Comparison of ENCODE assay signal across 16 cellular contexts in the genomic region with DNA sequence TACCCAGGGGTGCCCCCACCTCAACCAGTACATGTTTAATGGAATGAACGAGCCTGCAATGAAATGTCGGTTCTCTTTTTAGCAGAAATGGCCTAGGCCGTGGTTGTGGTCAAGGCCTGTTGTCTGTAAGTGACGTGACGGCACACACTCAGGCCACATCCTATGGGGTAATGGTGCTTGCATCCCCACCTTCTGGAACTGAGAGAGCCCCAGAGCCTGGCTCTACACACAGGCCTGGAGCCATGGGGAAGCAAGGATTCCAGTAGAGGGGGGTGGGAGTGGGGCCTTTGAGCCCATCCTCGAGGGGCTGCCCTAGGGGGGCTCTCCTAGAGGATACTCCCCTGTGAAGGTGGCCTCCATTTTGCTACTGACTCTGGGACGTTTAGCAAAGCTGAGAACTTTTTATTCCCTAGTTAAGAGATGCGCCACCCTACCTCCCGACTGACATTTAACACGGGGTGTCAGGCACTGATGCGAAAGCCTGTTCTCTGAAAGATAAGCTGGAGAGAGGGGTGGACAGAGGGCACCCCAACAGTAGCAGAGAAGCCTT. TPM values are rescaled to one million over a fixed set of nuclear protein-coding genes. Genes with fewer than 3 reads are reported as not detected.
DNase-seq lines count a peak whose midpoint lies in the region; ATAC-seq, FAIRE-seq and TF ChIP-seq lines count a peak whose summit lies in the region.
"Had no signal": no experiment of that assay in that cellular context is flagged by ENCODE, and none has a peak within 500 bp of the region (broad histone marks: within the 10 kb centered on the region; RNA-seq: fewer than 3 reads in every experiment).

No MANE protein-coding gene starts in this region.

- no peaks in the 10 kb centered on the region for H3K27me3 ChIP-seq in HL-60 (ENCODE audit: insufficient read depth, poor library complexity, severe bottlenecking)
- H3K27me3 ChIP-seq: tibial artery had no signal

- H3K27ac ChIP-seq in HL-60 (replicated peaks), result peak overlapping the region; percentile 69
- H3K27ac ChIP-seq: RWPE1, tibial artery had no signal

- H3K36me3 Mint-ChIP-seq in activated CD4-positive, alpha-beta T cell treated with anti-CD3 and anti-CD28 coated beads, Interleukin-2, amount 10 ng/mL, durations not matched to agents 7 days and 5 days (ENCODE audit: low read depth), result peaks cover 3% of the 10 kb centered on the region
- H3K36me3 Mint-ChIP-seq in central memory CD8-positive, alpha-beta T cell (ENCODE audit: insufficient read depth), result peaks cover 4% of the 10 kb centered on the region
- H3K36me3 Mint-ChIP-seq in stimulated activated effector memory CD8-positive, alpha-beta T cell treated with anti-CD3 and anti-CD28 coated beads, Interleukin-12 subunit alpha, Interleukin-12 subunit beta, amount 100 ng/mL, for 72 hours, result peaks cover 25% of the 10 kb centered on the region

- peaks cover 41% of the 10 kb centered on the region for H3K4me1 Mint-ChIP-seq in activated CD4-positive, alpha-beta T cell treated with anti-CD3 and anti-CD28 coated beads, Interleukin-2, amount 10 ng/mL, durations not matched to agents 7 days and 5 days
- peaks cover 77% of the 10 kb centered on the region for H3K4me1 Mint-ChIP-seq in central memory CD8-positive, alpha-beta T cell
- H3K4me1 Mint-ChIP-seq in stimulated activated effector memory CD8-positive, alpha-beta T cell treated with anti-CD3 and anti-CD28 coated beads, Interleukin-12 subunit alpha, Interleukin-12 subunit beta, amount 100 ng/mL, for 72 hours, result peaks cover 86% of the 10 kb centered on the region

- ATAC-seq in central memory CD8-positive, alpha-beta T cell (replicated peaks; ENCODE audit: extremely low read depth, poor library complexity, severe bottlenecking), result peak; percentile 45
- ATAC-seq in stimulated activated effector memory CD8-positive, alpha-beta T cell treated with anti-CD3 and anti-CD28 coated beads, Interleukin-12 subunit alpha, Interleukin-12 subunit beta, amount 100 ng/mL, for 72 hours, result peak; percentile 80

- peaks cover 10% of the 10 kb centered on the region for H3K27me3 Mint-ChIP-seq in activated CD4-positive, alpha-beta T cell treated with anti-CD3 and anti-CD28 coated beads, Interleukin-2, amount 10 ng/mL, durations not matched to agents 7 days and 5 days
- no peaks in the 10 kb centered on the region for H3K27me3 Mint-ChIP-seq in central memory CD8-positive, alpha-beta T cell

- H3K27ac Mint-ChIP-seq in activated CD4-positive, alpha-beta T cell treated with anti-CD3 and anti-CD28 coated beads, Interleukin-2, amount 10 ng/mL, durations not matched to agents 7 days and 5 days, result peak overlapping the region; percentile 38
- H3K27ac Mint-ChIP-seq in central memory CD8-positive, alpha-beta T cell (ENCODE audit: low read depth), result peak overlapping the region; percentile 70
- H3K27ac Mint-ChIP-seq in stimulated activated effector memory CD8-positive, alpha-beta T cell treated with anti-CD3 and anti-CD28 coated beads, Interleukin-12 subunit alpha, Interleukin-12 subunit beta, amount 100 ng/mL, for 72 hours, result peak overlapping the region; percentile 97
- H3K27ac Mint-ChIP-seq: H9 had no signal

- no peak for DNase-seq in activated CD4-positive, alpha-beta T cell treated with anti-CD3 and anti-CD28 coated beads, Interleukin-2, amount 10 ng/mL, durations not matched to agents 7 days and 5 days
- DNase-seq in activated CD4-positive, alpha-beta T cell treated with anti-CD3 and anti-CD28 coated beads, Interleukin-2, amount 50 U/mL, for 4 hours, result no peak
- DNase-seq in HL-60 (ENCODE audit: low read depth in 1 of 2, low spot score in 1 of 2) (peak in 1 of 2 experiments; percentile 88), D721Med (ENCODE audit: insufficient read length, low spot score) (no peak), SKM-1 treated with dmso at 0.1 percent for 144 hours (lab: John Stamatoyannopoulos, UW; ENCODE audit: unreplicated experiment) (no peak), OCI-M1 (lab: John Stamatoyannopoulos, UW) (no peak)
- no peak for DNase-seq in central memory CD8-positive, alpha-beta T cell (ENCODE audit: low spot score in 2 of 2)
- DNase-seq in stimulated activated effector memory CD8-positive, alpha-beta T cell treated with anti-CD3 and anti-CD28 coated beads, Interleukin-12 subunit alpha, Interleukin-12 subunit beta, amount 100 ng/mL, for 72 hours (ENCODE audit: low spot score in 2 of 2), result peak in 1 of 2 donors; percentile 75
- DNase-seq: H9, hypothalamus, NCI-H345, T-helper 9 cell, tibial artery had no signal

- H3K4me3 ChIP-seq in HL-60 (replicated peaks; ENCODE audit: insufficient read depth, low read length), result no peak overlapping the region
- H3K4me3 ChIP-seq: skin epidermis, tibial artery had no signal

- no peak overlapping the region for H3K4me3 Mint-ChIP-seq in activated CD4-positive, alpha-beta T cell treated with anti-CD3 and anti-CD28 coated beads, Interleukin-2, amount 10 ng/mL, durations not matched to agents 7 days and 5 days
- H3K4me3 Mint-ChIP-seq in central memory CD8-positive, alpha-beta T cell, result no peak overlapping the region
- peak overlapping the region; percentile 75 for H3K4me3 Mint-ChIP-seq in stimulated activated effector memory CD8-positive, alpha-beta T cell treated with anti-CD3 and anti-CD28 coated beads, Interleukin-12 subunit alpha, Interleukin-12 subunit beta, amount 100 ng/mL, for 72 hours
- H3K4me3 Mint-ChIP-seq: H9 had no signal

- H3K9me3 Mint-ChIP-seq in activated CD4-positive, alpha-beta T cell treated with anti-CD3 and anti-CD28 coated beads, Interleukin-2, amount 10 ng/mL, durations not matched to agents 7 days and 5 days, result no peaks in the 10 kb centered on the region
- no peaks in the 10 kb centered on the region for H3K9me3 Mint-ChIP-seq in central memory CD8-positive, alpha-beta T cell
- peaks cover 5% of the 10 kb centered on the region for H3K9me3 Mint-ChIP-seq in stimulated activated effector memory CD8-positive, alpha-beta T cell treated with anti-CD3 and anti-CD28 coated beads, Interleukin-12 subunit alpha, Interleukin-12 subunit beta, amount 100 ng/mL, for 72 hours
- H3K9me3 Mint-ChIP-seq: H9 had no signal

- no peak for FAIRE-seq in D721Med (lab: Jason Lieb, UNC)
- FAIRE-seq: A204.1 had no signal

- CTCF ChIA-PET in activated CD4-positive, alpha-beta T cell treated with anti-CD3 and anti-CD28 coated beads, Interleukin-2, amount 10 ng/mL, durations not matched to agents 7 days and 5 days (lab: Charles Lee), result interaction anchor here (1.2 kb wide), 1 partner anchor 13 kb away, joined by 3 read pairs; no protein-coding TSS in a partner anchor

- POLR2A ChIA-PET in activated CD4-positive, alpha-beta T cell treated with anti-CD3 and anti-CD28 coated beads, Interleukin-2, amount 10 ng/mL, durations not matched to agents 7 days and 5 days (lab: Charles Lee), result no interaction called here

- TF ChIP-seq CTCF in HL-60 (IDR thresholded peaks at IDR 0.05; ENCODE audit: insufficient read depth, low read length) (no peak), D721Med (IDR thresholded peaks at IDR 0.05; ENCODE audit: insufficient read depth, missing control alignments) (no peak)

RNA-seq across cellular contexts. Expression of a gene that starts 6.6 kb away (rescaled TPM):
- 10 to 100 TPM; 52.6 to 56.8 TPM for total RNA-seq in activated CD4-positive, alpha-beta T cell treated with anti-CD3 and anti-CD28 coated beads, Interleukin-2, amount 10 ng/mL, durations not matched to agents 7 days and 5 days

Comparison
In these comparisons a context has a peak if more than half of its experiments do, and no peak if none do; other contexts are left out.
1. H3K27ac Mint-ChIP-seq: peak in every context shown above with its lines; median percentile 97 in stimulated activated effector memory CD8-positive, alpha-beta T cell treated with anti-CD3 and anti-CD28 coated beads, Interleukin-12 subunit alpha, Interleukin-12 subunit beta, amount 100 ng/mL, for 72 hours; 70 in central memory CD8-positive, alpha-beta T cell; 38 in activated CD4-positive, alpha-beta T cell treated with anti-CD3 and anti-CD28 coated beads, Interleukin-2, amount 10 ng/mL, durations not matched to agents 7 days and 5 days.